Comparison of ENCODE assay signal across 11 cellular contexts in the genomic region with DNA sequence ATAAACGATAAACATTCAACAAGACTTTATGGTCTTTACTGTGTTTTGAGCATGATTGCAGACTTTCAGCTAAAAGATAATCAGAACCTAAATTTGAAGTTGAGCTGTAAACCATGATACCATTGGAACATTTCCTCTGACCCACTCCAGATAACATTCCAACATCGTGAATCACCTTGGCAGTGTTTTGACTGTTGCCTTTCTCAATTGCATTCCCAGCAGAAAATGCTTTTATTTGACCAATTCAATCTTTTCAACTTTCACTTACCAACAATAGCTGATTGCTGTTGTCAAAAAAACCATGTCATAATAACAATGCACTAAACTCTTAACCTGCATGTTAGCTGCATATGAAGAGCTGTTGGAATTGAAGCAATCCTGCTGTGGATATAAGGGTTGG.
DNase-seq lines count a peak whose midpoint lies in the region; ATAC-seq and TF ChIP-seq lines count a peak whose summit lies in the region.
"Had no signal": no experiment of that assay in that cellular context is flagged by ENCODE, and none has a peak within 500 bp of the region (broad histone marks: within the 10 kb centered on the region; RNA-seq: fewer than 3 reads in every experiment).

No MANE protein-coding gene starts in this region.

- no peak overlapping the region for H3K27ac Mint-ChIP-seq in GM23338

- H3K9me2 ChIP-seq in GM23338 (ENCODE audit: insufficient read depth), result no peaks in the 10 kb centered on the region; the same call in 1 of the 2 replicates

- H3F3A ChIP-seq in GM23338 (replicated peaks; ENCODE audit: low read depth), result no peaks in the 10 kb centered on the region

- ATAC-seq in GM23338 (no peak), gastrocnemius medialis (peak; percentile 72 to 73), GM21381 (IDR thresholded peaks at IDR 0.05; ENCODE audit: unreplicated experiment) (no peak)

- H3K4me1 ChIP-seq in GM23338 (ENCODE audit: insufficient read depth) (peaks cover 9% of the 10 kb centered on the region; the same call in 1 of the 2 replicates), cardiac muscle cell (ENCODE audit: low read depth) (peaks cover 12% of the 10 kb centered on the region), gastrocnemius medialis (peaks cover 0 to 6% of the 10 kb centered on the region in 2 donors)

- H3K9me3 ChIP-seq in cardiac muscle cell (ENCODE audit: low read depth) (no peaks in the 10 kb centered on the region), gastrocnemius medialis (no peaks in the 10 kb centered on the region)

- H3K4me3 ChIP-seq in GM23338 (no peak overlapping the region), cardiac muscle cell (no peak overlapping the region), gastrocnemius medialis (no peak overlapping the region)

- no peaks in the 10 kb centered on the region for H3K36me3 Mint-ChIP-seq in GM23338 (ENCODE audit: low read depth)

- H4K20me1 ChIP-seq in GM23338 (replicated peaks; ENCODE audit: insufficient read depth), result no peaks in the 10 kb centered on the region

- in situ Hi-C loops in gastrocnemius medialis (cut with MboI; ENCODE audit: low sequenced_read_pairs in 4 of 4), result no loop called here

- no peak for TF ChIP-seq POLR2A in gastrocnemius medialis (IDR thresholded peaks at IDR 0.05)

- H3K27me3 Mint-ChIP-seq in GM23338 (ENCODE audit: insufficient read depth, low read depth, poor library complexity), result no peaks in the 10 kb centered on the region

- H3K27me3 ChIP-seq in GM23338 (ENCODE audit: insufficient read depth) (no peaks in the 10 kb centered on the region), cardiac muscle cell (no peaks in the 10 kb centered on the region), gastrocnemius medialis (no peaks in the 10 kb centered on the region)

- no peak overlapping the region for H2AFZ ChIP-seq in GM23338

- TF ChIP-seq CTCF in GM23338 (conservative IDR thresholded peaks at IDR 0.05; ENCODE audit: low read depth in 2 of 2) (no peak), cardiac muscle cell (IDR thresholded peaks at IDR 0.05; ENCODE audit: low read depth, low read length) (no peak), gastrocnemius medialis (IDR thresholded peaks at IDR 0.05 in 4 of 5, conservative IDR thresholded peaks at IDR 0.05 in 1 of 5) (no peak)

- H3K36me3 ChIP-seq in GM23338 (ENCODE audit: insufficient read depth) (no peaks in the 10 kb centered on the region), cardiac muscle cell (no peaks in the 10 kb centered on the region), gastrocnemius medialis (no peaks in the 10 kb centered on the region)

- intact Hi-C loops in gastrocnemius medialis (cut with DNase I; ENCODE audit: low total_unique reads), result loop anchor here (10.0 kb wide), 1 partner anchor 163 kb away; the partner anchor contains the start of gene MDFIC

- H3K79me2 ChIP-seq in GM23338 (replicated peaks; ENCODE audit: insufficient read depth), result no peaks in the 10 kb centered on the region

- DNase-seq in GM23338 (ENCODE audit: low spot score) (peak; percentile 32), T1000 (lab: John Stamatoyannopoulos, UW) (peak; percentile 25), cardiac muscle cell (ENCODE audit: low read depth in 1 of 2, low spot score in 1 of 2) (peak; percentile 15 to 94), gastrocnemius medialis (no peak), midbrain (lab: John Stamatoyannopoulos, UW) (no peak), GDM1 (lab: John Stamatoyannopoulos, UW) (no peak)
- no peak for DNase-seq in central memory CD4-positive, alpha-beta T cell
- DNase-seq: activated naive CD4-positive, alpha-beta T cell treated with Interleukin-2 at 50 U/mL for 16 hours; NCI-H510A treated with DMSO at 0.1 percent for 48 hours; small intestine had no signal

- no peak overlapping the region for H3K27ac ChIP-seq in GM23338 (ENCODE audit: low read depth)
- no peak overlapping the region for H3K27ac ChIP-seq in cardiac muscle cell
- no peak overlapping the region for H3K27ac ChIP-seq in gastrocnemius medialis

- peaks cover 2% of the 10 kb centered on the region; the same call in 1 of the 3 replicates for H3K9me3 Mint-ChIP-seq in GM23338

- no peak overlapping the region; the same call in 1 of the 2 replicates for H3K4me2 ChIP-seq in GM23338

- H3K4me1 Mint-ChIP-seq in GM23338, result peaks cover 19% of the 10 kb centered on the region

- no peak overlapping the region for H3K4me3 Mint-ChIP-seq in GM23338

TF ChIP-seq in GM23338, 12 proteins besides CTCF, POLR2A, EP300 and RAD21 (continues in another document):
- TF ChIP-seq EZH2 (IDR thresholded peaks at IDR 0.05; ENCODE audit: low read depth, unreplicated experiment), result no peak
- TF ChIP-seq ZNF114 (CRISPR knock-in tag; IDR thresholded peaks at IDR 0.05), result no peak
- TF ChIP-seq, protein P1, sequence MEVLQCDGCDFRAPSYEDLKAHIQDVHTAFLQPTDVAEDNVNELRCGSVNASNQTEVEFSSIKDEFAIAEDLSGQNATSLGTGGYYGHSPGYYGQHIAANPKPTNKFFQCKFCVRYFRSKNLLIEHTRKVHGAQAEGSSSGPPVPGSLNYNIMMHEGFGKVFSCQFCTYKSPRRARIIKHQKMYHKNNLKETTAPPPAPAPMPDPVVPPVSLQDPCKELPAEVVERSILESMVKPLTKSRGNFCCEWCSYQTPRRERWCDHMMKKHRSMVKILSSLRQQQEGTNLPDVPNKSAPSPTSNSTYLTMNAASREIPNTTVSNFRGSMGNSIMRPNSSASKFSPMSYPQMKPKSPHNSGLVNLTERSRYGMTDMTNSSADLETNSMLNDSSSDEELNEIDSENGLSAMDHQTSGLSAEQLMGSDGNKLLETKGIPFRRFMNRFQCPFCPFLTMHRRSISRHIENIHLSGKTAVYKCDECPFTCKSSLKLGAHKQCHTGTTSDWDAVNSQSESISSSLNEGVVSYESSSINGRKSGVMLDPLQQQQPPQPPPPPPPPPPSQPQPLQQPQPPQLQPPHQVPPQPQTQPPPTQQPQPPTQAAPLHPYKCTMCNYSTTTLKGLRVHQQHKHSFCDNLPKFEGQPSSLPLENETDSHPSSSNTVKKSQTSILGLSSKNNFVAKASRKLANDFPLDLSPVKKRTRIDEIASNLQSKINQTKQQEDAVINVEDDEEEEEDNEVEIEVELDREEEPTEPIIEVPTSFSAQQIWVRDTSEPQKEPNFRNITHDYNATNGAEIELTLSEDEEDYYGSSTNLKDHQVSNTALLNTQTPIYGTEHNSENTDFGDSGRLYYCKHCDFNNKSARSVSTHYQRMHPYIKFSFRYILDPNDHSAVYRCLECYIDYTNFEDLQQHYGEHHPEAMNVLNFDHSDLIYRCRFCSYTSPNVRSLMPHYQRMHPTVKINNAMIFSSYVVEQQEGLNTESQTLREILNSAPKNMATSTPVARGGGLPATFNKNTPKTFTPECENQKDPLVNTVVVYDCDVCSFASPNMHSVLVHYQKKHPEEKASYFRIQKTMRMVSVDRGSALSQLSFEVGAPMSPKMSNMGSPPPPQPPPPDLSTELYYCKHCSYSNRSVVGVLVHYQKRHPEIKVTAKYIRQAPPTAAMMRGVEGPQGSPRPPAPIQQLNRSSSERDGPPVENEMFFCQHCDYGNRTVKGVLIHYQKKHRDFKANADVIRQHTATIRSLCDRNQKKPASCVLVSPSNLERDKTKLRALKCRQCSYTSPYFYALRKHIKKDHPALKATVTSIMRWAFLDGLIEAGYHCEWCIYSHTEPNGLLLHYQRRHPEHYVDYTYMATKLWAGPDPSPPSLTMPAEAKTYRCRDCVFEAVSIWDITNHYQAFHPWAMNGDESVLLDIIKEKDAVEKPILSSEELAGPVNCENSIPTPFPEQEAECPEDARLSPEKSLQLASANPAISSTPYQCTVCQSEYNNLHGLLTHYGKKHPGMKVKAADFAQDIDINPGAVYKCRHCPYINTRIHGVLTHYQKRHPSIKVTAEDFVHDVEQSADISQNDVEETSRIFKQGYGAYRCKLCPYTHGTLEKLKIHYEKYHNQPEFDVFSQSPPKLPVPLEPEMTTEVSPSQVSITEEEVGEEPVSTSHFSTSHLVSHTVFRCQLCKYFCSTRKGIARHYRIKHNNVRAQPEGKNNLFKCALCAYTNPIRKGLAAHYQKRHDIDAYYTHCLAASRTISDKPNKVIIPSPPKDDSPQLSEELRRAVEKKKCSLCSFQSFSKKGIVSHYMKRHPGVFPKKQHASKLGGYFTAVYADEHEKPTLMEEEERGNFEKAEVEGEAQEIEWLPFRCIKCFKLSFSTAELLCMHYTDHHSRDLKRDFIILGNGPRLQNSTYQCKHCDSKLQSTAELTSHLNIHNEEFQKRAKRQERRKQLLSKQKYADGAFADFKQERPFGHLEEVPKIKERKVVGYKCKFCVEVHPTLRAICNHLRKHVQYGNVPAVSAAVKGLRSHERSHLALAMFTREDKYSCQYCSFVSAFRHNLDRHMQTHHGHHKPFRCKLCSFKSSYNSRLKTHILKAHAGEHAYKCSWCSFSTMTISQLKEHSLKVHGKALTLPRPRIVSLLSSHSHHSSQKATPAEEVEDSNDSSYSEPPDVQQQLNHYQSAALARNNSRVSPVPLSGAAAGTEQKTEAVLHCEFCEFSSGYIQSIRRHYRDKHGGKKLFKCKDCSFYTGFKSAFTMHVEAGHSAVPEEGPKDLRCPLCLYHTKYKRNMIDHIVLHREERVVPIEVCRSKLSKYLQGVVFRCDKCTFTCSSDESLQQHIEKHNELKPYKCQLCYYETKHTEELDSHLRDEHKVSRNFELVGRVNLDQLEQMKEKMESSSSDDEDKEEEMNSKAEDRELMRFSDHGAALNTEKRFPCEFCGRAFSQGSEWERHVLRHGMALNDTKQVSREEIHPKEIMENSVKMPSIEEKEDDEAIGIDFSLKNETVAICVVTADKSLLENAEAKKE (CRISPR knock-in tag; IDR thresholded peaks at IDR 0.05), result no peak
- no peak for TF ChIP-seq ZNF331 (CRISPR knock-in tag; IDR thresholded peaks at IDR 0.05; ENCODE audit: low read depth)
- TF ChIP-seq POLR2AphosphoS5 (IDR thresholded peaks at IDR 0.05; ENCODE audit: low read depth), result no peak
- no peak for TF ChIP-seq CREB1 (CRISPR knock-in tag; IDR thresholded peaks at IDR 0.05; ENCODE audit: low read depth)

Comparison
In these comparisons a context has a peak if more than half of its experiments do, and no peak if none do; other contexts are left out.
1. ATAC-seq: peak in gastrocnemius medialis (2 of 2); none in GM23338 (single experiment) and GM21381 (single experiment).
2. DNase-seq: peak in GM23338 (single experiment), T1000 (single experiment) and cardiac muscle cell (2 of 2); none in gastrocnemius medialis (0 of 2), central memory CD4-positive, alpha-beta T cell (single experiment), midbrain (single experiment) and GDM1 (single experiment).